In genomic region chr6:71248306-71248705, GRCh38 we compare ENCODE assay signal across 8 cellular contexts. TPM values are rescaled to one million over a fixed set of nuclear protein-coding genes. Genes with fewer than 3 reads are reported as not detected.
DNase-seq lines count a peak whose midpoint lies in the region; ATAC-seq and TF ChIP-seq lines count a peak whose summit lies in the region.

No MANE protein-coding gene starts in this region.

- H3K27me3 ChIP-seq in lower lobe of right lung (ENCODE audit: low read depth): no peaks in the 10 kb centered on the region
- H3K27me3 ChIP-seq in CD4-positive, alpha-beta T cell (ENCODE audit: control insufficient read depth, insufficient read depth, low read length): no peaks in the 10 kb centered on the region

- peaks cover 26% of the 10 kb centered on the region for H3K4me1 Mint-ChIP-seq in endothelial cell (ENCODE audit: unreplicated experiment)
- peaks cover 9% of the 10 kb centered on the region for H3K4me1 Mint-ChIP-seq in CD4-positive, alpha-beta T cell (ENCODE audit: low read depth)

- CTCF ChIA-PET in CD4-positive, alpha-beta T cell (lab: Charles Lee): no interaction called here

- H3K36me3 ChIP-seq in lower lobe of right lung: no peaks in the 10 kb centered on the region

- intact Hi-C loops in lower lobe of right lung (cut with DNase I): no loop called here
- intact Hi-C loops in CD4-positive, alpha-beta T cell (cut with DNase I, micrococcal nuclease): no loop called here

- no peak overlapping the region for H3K27ac ChIP-seq in lower lobe of right lung
- H3K27ac ChIP-seq in CD4-positive, alpha-beta T cell (ENCODE audit: low read depth, low read length): no peak overlapping the region

- H3K9me3 ChIP-seq in lower lobe of right lung: no peaks in the 10 kb centered on the region
- no peaks in the 10 kb centered on the region for H3K9me3 ChIP-seq in CD4-positive, alpha-beta T cell (ENCODE audit: control insufficient read depth, low read length)

- POLR2A ChIA-PET in CD4-positive, alpha-beta T cell (lab: Charles Lee): no interaction called here

- H3K4me1 ChIP-seq in lower lobe of right lung: peaks cover 33% of the 10 kb centered on the region

- H3K27me3 Mint-ChIP-seq in endothelial cell (ENCODE audit: unreplicated experiment): no peaks in the 10 kb centered on the region
- peaks cover 4% of the 10 kb centered on the region for H3K27me3 Mint-ChIP-seq in CD4-positive, alpha-beta T cell

- H3K9me3 Mint-ChIP-seq in endothelial cell (ENCODE audit: unreplicated experiment): no peaks in the 10 kb centered on the region
- no peaks in the 10 kb centered on the region for H3K9me3 Mint-ChIP-seq in CD4-positive, alpha-beta T cell

- ATAC-seq in GM21381 (IDR thresholded peaks at IDR 0.05; ENCODE audit: unreplicated experiment) (peak; percentile 83), lower lobe of right lung (peak; percentile 68 to 83)
- no peak for ATAC-seq in CD4-positive, alpha-beta T cell (ENCODE audit: poor library complexity)

- H3K36me3 Mint-ChIP-seq in endothelial cell (ENCODE audit: low read depth, unreplicated experiment): no peaks in the 10 kb centered on the region
- no peaks in the 10 kb centered on the region for H3K36me3 Mint-ChIP-seq in CD4-positive, alpha-beta T cell (ENCODE audit: low read depth)

- no peak overlapping the region for H3K4me3 ChIP-seq in lower lobe of right lung

- DNase-seq in AG20443 (ENCODE audit: low spot score): peak; percentile 29
- DNase-seq in HK-2 (ENCODE audit: unreplicated experiment): peak; percentile 82
- DNase-seq in amniotic epithelial cell (ENCODE audit: low read depth): peak; percentile 80
- no peak for DNase-seq in lower lobe of right lung
- DNase-seq in endothelial cell (ENCODE audit: low spot score): no peak
- no peak for DNase-seq in activated CD4-positive, alpha-beta T cell treated with anti-CD3 and anti-CD28 coated beads for 48 hours
- no peak for DNase-seq in CD4-positive, alpha-beta T cell

- no peak overlapping the region for H3K4me3 Mint-ChIP-seq in endothelial cell (ENCODE audit: unreplicated experiment)
- H3K4me3 Mint-ChIP-seq in CD4-positive, alpha-beta T cell: no peak overlapping the region

- H3K27ac Mint-ChIP-seq in endothelial cell (ENCODE audit: unreplicated experiment): no peak overlapping the region
- H3K27ac Mint-ChIP-seq in CD4-positive, alpha-beta T cell: no peak overlapping the region

- no peak for TF ChIP-seq CTCF in lower lobe of right lung (IDR thresholded peaks at IDR 0.05)
- TF ChIP-seq CTCF in endothelial cell (IDR thresholded peaks at IDR 0.05; ENCODE audit: unreplicated experiment): no peak
- TF ChIP-seq CTCF in CD4-positive, alpha-beta T cell (IDR thresholded peaks at IDR 0.05): no peak

RNA-seq across cellular contexts. Expression of gene OGFRL1, which starts 40.3 kb away (rescaled TPM):
- 26.9 TPM for total RNA-seq in lower lobe of right lung
- 6.0 TPM for total RNA-seq in endothelial cell (ENCODE audit: unreplicated experiment)
- total RNA-seq in CD4-positive, alpha-beta T cell: 1 to 10 TPM; 9.1 TPM

Comparison
In these comparisons a context has a peak if more than half of its experiments do, and no peak if none do; other contexts are left out.
1. DNase-seq: peak in AG20443 (single experiment), HK-2 (single experiment) and amniotic epithelial cell (single experiment); none in lower lobe of right lung (single experiment), endothelial cell (single experiment), activated CD4-positive, alpha-beta T cell treated with anti-CD3 and anti-CD28 coated beads for 48 hours (single experiment) and CD4-positive, alpha-beta T cell (0 of 10).